14 cellular contexts compared by ENCODE assay signal in the genomic region with DNA sequence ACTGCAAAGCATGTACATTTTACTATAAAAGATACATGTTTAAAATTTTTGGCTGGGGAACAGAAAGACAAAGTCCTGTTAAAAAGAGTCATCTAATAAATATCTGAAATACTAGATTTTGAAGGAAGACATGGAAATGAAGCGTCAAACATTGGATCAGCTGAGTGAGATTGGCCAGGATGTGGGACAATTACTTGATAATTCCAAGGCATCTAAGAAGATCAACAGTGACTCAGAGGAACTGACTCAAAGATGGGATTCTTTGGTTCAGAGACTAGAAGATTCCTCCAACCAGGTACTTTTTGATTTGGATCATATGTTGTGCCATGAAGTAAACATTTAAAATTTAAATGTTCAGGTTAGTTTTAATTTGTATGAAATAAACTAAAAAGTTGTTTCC.
DNase-seq lines count a peak whose midpoint lies in the region; ATAC-seq and TF ChIP-seq lines count a peak whose summit lies in the region.
"Had no signal": no experiment of that assay in that cellular context is flagged by ENCODE, and none has a peak within 500 bp of the region (broad histone marks: within the 10 kb centered on the region; RNA-seq: fewer than 3 reads in every experiment).

No MANE protein-coding gene starts in this region.

- no TSS peak for BruUV-seq in HCT116 (replicated peaks; lab: Mats Ljungman, UMichigan)

- no peak for DNase-seq in HCT116 (ENCODE audit: low read depth, low spot score)
- DNase-seq in activated B cell treated with CpG ODN at 0.5 μM for 24 hours, result no peak
- DNase-seq in glomerular endothelial cell (ENCODE audit: extremely low read depth, low read depth, low spot score), result peak; percentile 42
- no peak for DNase-seq in activated CD4-positive, CD25-positive, alpha-beta regulatory T cell (lab: John Stamatoyannopoulos, UW)
- DNase-seq: activated gamma-delta T cell, NCI-H1694, NCI-H524 treated with DMSO at 0.1 percent for 48 hours, RPMI8226, uterus had no signal

- intact Hi-C loops in HCT116 (cut with micrococcal nuclease) (no loop called here), activated B cell treated with CpG ODN at 0.5 μM for 24 hours (cut with micrococcal nuclease) (no loop called here)

- POLR2A ChIA-PET in HCT116 (lab: Charles Lee), result no interaction called here
- POLR2A ChIA-PET in activated B cell treated with CpG ODN at 0.5 μM for 24 hours (lab: Charles Lee), result no interaction called here

- H3K4me2 ChIP-seq in HCT116 (ENCODE audit: low read length), result no peak overlapping the region

- H3K27me3 ChIP-seq in ACC112 (ENCODE audit: insufficient read depth, low read length) (no peaks in the 10 kb centered on the region), HCT116 (ENCODE audit: insufficient read depth, low read length) (no peaks in the 10 kb centered on the region)
- H3K27me3 ChIP-seq: uterus had no signal

- no peak overlapping the region for H3K4me3 Mint-ChIP-seq in activated B cell treated with CpG ODN at 0.5 μM for 24 hours

- TF ChIP-seq RAD21 in HCT116 (IDR thresholded peaks at IDR 0.05; ENCODE audit: low read depth), result no peak

- H3K9me3 ChIP-seq in HCT116 (ENCODE audit: control insufficient read depth in 1 of 2, insufficient read depth in 1 of 2, low read depth in 1 of 2, low read length in 2 of 2), result no peaks in the 10 kb centered on the region
- H3K9me3 ChIP-seq: uterus had no signal

- TF ChIP-seq CTCF in HCT116 (IDR thresholded peaks at IDR 0.05 in 2 of 3, conservative IDR thresholded peaks at IDR 0.05 in 1 of 3; ENCODE audit: borderline replicate concordance in 1 of 3, insufficient read depth in 1 of 3, low read depth in 2 of 3, low read length in 2 of 3) (no peak), activated B cell treated with CpG ODN at 0.5 μM for 24 hours (IDR thresholded peaks at IDR 0.05) (no peak)

- no peak for TF ChIP-seq POLR2A in HCT116 (IDR thresholded peaks at IDR 0.05; ENCODE audit: borderline replicate concordance, extremely low read depth, insufficient read depth, insufficient read length)

- RAD21 ChIA-PET in HCT116 (lab: Charles Lee; ENCODE audit: low non-redundant PET in 1 of 2, low total read pairs in 2 of 2, uncharacterized antibody in 2 of 2, unreplicated experiment in 2 of 2), result no interaction called here

- H3K9me3 Mint-ChIP-seq in activated B cell treated with CpG ODN at 0.5 μM for 24 hours, result no peaks in the 10 kb centered on the region

- H2AFZ ChIP-seq in ACC112 (ENCODE audit: low read length, unreplicated experiment) (no peak overlapping the region), HCT116 (ENCODE audit: low read depth, low read length, poor library complexity, severe bottlenecking) (no peak overlapping the region)

- H3K36me3 ChIP-seq in ACC112 (ENCODE audit: insufficient read depth, low read length) (peaks cover 38% of the 10 kb centered on the region), HCT116 (ENCODE audit: control insufficient read depth in 1 of 2, insufficient read depth in 2 of 2, low read length in 2 of 2) (0 out of 4 replicates have a peak, but pooled peaks cover 0 to 2% of the 10 kb centered on the region in 2 experiments)
- H3K36me3 ChIP-seq: uterus had no signal

- H3K27ac ChIP-seq in ACC112 (ENCODE audit: low read depth, low read length) (peak overlapping the region; percentile 52), HCT116 (ENCODE audit: low read depth, low read length) (no peak overlapping the region)
- H3K27ac ChIP-seq: uterus, VCaP had no signal

- ATAC-seq in HCT116 (no peak), activated B cell treated with CpG ODN at 0.5 μM for 24 hours (ENCODE audit: low read depth) (no peak), HG03108 (IDR thresholded peaks at IDR 0.05; ENCODE audit: unreplicated experiment) (no peak), HG03139 (IDR thresholded peaks at IDR 0.05; ENCODE audit: unreplicated experiment) (no peak), HG03439 (IDR thresholded peaks at IDR 0.05; ENCODE audit: unreplicated experiment) (no peak)

- H3K4me1 Mint-ChIP-seq in activated B cell treated with CpG ODN at 0.5 μM for 24 hours, result no peaks in the 10 kb centered on the region

- peak overlapping the region; percentile 50 for H3K27ac Mint-ChIP-seq in activated B cell treated with CpG ODN at 0.5 μM for 24 hours

- H4K20me1 ChIP-seq in HCT116 (ENCODE audit: insufficient read depth), result no peaks in the 10 kb centered on the region

- H3K9ac ChIP-seq in HCT116 (ENCODE audit: low read length), result no peak overlapping the region

- peaks cover 66% of the 10 kb centered on the region for H3K36me3 Mint-ChIP-seq in activated B cell treated with CpG ODN at 0.5 μM for 24 hours (ENCODE audit: low read depth)

- CTCF ChIA-PET in HCT116 (lab: Charles Lee), result no interaction called here
- CTCF ChIA-PET in activated B cell treated with CpG ODN at 0.5 μM for 24 hours (lab: Charles Lee), result no interaction called here

- no peaks in the 10 kb centered on the region for H3K79me2 ChIP-seq in ACC112 (ENCODE audit: control insufficient read depth, insufficient read depth, low read length, unreplicated experiment)
- H3K79me2 ChIP-seq in HCT116 (ENCODE audit: insufficient read depth, low read length), result no peaks in the 10 kb centered on the region

- no peaks in the 10 kb centered on the region; the same call in 1 of the 2 replicates for H3K9me2 ChIP-seq in HCT116 (ENCODE audit: insufficient read depth)

- H3K4me3 ChIP-seq in ACC112 (ENCODE audit: low read depth, low read length) (no peak overlapping the region), HCT116 (replicated peaks in 1 of 2; ENCODE audit: low read depth in 1 of 2, low read length in 2 of 2) (no peak overlapping the region)
- H3K4me3 ChIP-seq: uterus had no signal

- H3K4me1 ChIP-seq in ACC112 (ENCODE audit: control insufficient read depth, insufficient read depth, low read length, unreplicated experiment) (peaks cover 16% of the 10 kb centered on the region), HCT116 (ENCODE audit: control insufficient read depth in 1 of 2, insufficient read depth in 2 of 2, low read length in 2 of 2) (no peaks in the 10 kb centered on the region)
- H3K4me1 ChIP-seq: uterus had no signal

- H3K27me3 Mint-ChIP-seq in activated B cell treated with CpG ODN at 0.5 μM for 24 hours, result no peaks in the 10 kb centered on the region

TF ChIP-seq in HCT116, 20 proteins besides CTCF, POLR2A, EP300 and RAD21:
- peak; percentile 13; the same call in 1 of the 2 replicates for TF ChIP-seq JUND (IDR thresholded peaks at IDR 0.05)
- no peak for TF ChIP-seq TCF7L2 (IDR thresholded peaks at IDR 0.05; ENCODE audit: borderline replicate concordance, extremely low read depth, insufficient read depth, insufficient read length)
- no peak for TF ChIP-seq SP1 (IDR thresholded peaks at IDR 0.05; ENCODE audit: low read depth)
- TF ChIP-seq ELF1 (IDR thresholded peaks at IDR 0.05; ENCODE audit: borderline replicate concordance, low read depth), result no peak
- 0 out of 2 replicates have a peak, but pooled peaks have one; percentile 39 for TF ChIP-seq FOSL1 (IDR thresholded peaks at IDR 0.05; ENCODE audit: low read depth)
